ENCODE assay signal across 1 cellular context in genomic region chr7:1446611-1447032, GRCh38.
TF ChIP-seq lines count a peak whose summit lies in the region.

No MANE protein-coding gene starts in this region.

TF ChIP-seq in H1, 55 proteins besides CTCF, POLR2A, EP300 and RAD21:
- TF ChIP-seq KDM5A (IDR thresholded peaks at IDR 0.05; ENCODE audit: low read length) (no peak), MAX (IDR thresholded peaks at IDR 0.05) (peak; percentile 26; the same call in 1 of the 2 replicates)
